ENCODE assay signal across 18 cellular contexts in genomic region chr14:27002179-27002578, GRCh38.
DNase-seq lines count a peak whose midpoint lies in the region; ATAC-seq and TF ChIP-seq lines count a peak whose summit lies in the region.
"Had no signal": no experiment of that assay in that cellular context is flagged by ENCODE, and none has a peak within 500 bp of the region (broad histone marks: within the 10 kb centered on the region; RNA-seq: fewer than 3 reads in every experiment).

No MANE protein-coding gene starts in this region.

- H3K27me3 ChIP-seq in RWPE2 (ENCODE audit: insufficient read depth, poor library complexity, severe bottlenecking) (peaks cover 5% of the 10 kb centered on the region), foreskin keratinocyte (no peaks in the 10 kb centered on the region), MG63 (no peaks in the 10 kb centered on the region)
- H3K27me3 ChIP-seq: BLaER1 treated with 17β-estradiol and CSF1 and Interleukin-3, amounts not matched to agents 10 nM and 100 nM had no signal

- ATAC-seq in RWPE2 (ENCODE audit: low read depth) (peak; percentile 74), foreskin keratinocyte (peak; percentile 97)
- ATAC-seq: A549; CD8-positive, alpha-beta T cell had no signal

- no peaks in the 10 kb centered on the region for H3K4me1 ChIP-seq in RWPE2 (ENCODE audit: insufficient read depth, poor library complexity, severe bottlenecking)
- H3K4me1 ChIP-seq in foreskin keratinocyte: peaks cover 9% of the 10 kb centered on the region
- H3K4me1 ChIP-seq: A549; BLaER1 treated with 17β-estradiol and CSF1 and Interleukin-3, amounts not matched to agents 10 nM and 100 nM; Caco-2 had no signal

- intact Hi-C loops in cardiac septum (cut with DNase I): no loop called here

- TF ChIP-seq CTCF in RWPE2 (IDR thresholded peaks at IDR 0.05; ENCODE audit: poor library complexity, severe bottlenecking): no peak
- TF ChIP-seq CTCF in epithelial cell of esophagus (IDR thresholded peaks at IDR 0.05; ENCODE audit: insufficient read depth, low read depth, low read length, missing control alignments): no peak
- TF ChIP-seq CTCF in foreskin keratinocyte (conservative IDR thresholded peaks at IDR 0.05): no peak

- H3K36me3 ChIP-seq in RWPE2 (ENCODE audit: low read depth) (no peaks in the 10 kb centered on the region), MG63 (no peaks in the 10 kb centered on the region)
- H3K36me3 ChIP-seq: BLaER1 treated with 17β-estradiol and CSF1 and Interleukin-3, amounts not matched to agents 10 nM and 100 nM had no signal

- H3K9me3 ChIP-seq in RWPE2 (ENCODE audit: severe bottlenecking): no peaks in the 10 kb centered on the region
- H3K9me3 ChIP-seq in MG63: no peaks in the 10 kb centered on the region
- H3K9me3 ChIP-seq: BLaER1 treated with 17β-estradiol and CSF1 and Interleukin-3, amounts not matched to agents 10 nM and 100 nM; Caco-2 had no signal

- DNase-seq in HPDE6-E6E7 (ENCODE audit: extremely low spot score) (peak; percentile 16), RWPE2 (ENCODE audit: low spot score) (no peak), epithelial cell of esophagus (ENCODE audit: low read depth) (peak; percentile 66), foreskin keratinocyte (peak; percentile 41 to 69), NK-92 (lab: John Stamatoyannopoulos, UW; ENCODE audit: unreplicated experiment) (no peak), MG63 (no peak), cardiac septum (ENCODE audit: low spot score) (no peak)
- DNase-seq: AML-193; Caco-2; Calu3; CD4-positive, alpha-beta T cell; CD8-positive, alpha-beta T cell; DMS79 treated with DMSO at 0.1 percent for 48 hours; GF-D8 had no signal

- no peak overlapping the region for H3K27ac ChIP-seq in RWPE2 (ENCODE audit: poor library complexity, severe bottlenecking)
- H3K27ac ChIP-seq in foreskin keratinocyte: peak overlapping the region; percentile 15
- H3K27ac ChIP-seq: 22Rv1; A549; BLaER1 treated with 17β-estradiol and CSF1 and Interleukin-3, amounts not matched to agents 10 nM and 100 nM; C4-2B had no signal

- H3K4me3 ChIP-seq in RWPE2 (ENCODE audit: severe bottlenecking): no peak overlapping the region
- H3K4me3 ChIP-seq in epithelial cell of esophagus (ENCODE audit: low read length): no peak overlapping the region
- H3K4me3 ChIP-seq in MG63: no peak overlapping the region
- H3K4me3 ChIP-seq: A549; BLaER1 treated with 17β-estradiol and CSF1 and Interleukin-3, amounts not matched to agents 10 nM and 100 nM had no signal

Comparison
In these comparisons a context has a peak if more than half of its experiments do, and no peak if none do; other contexts are left out.
1. DNase-seq: peak in HPDE6-E6E7 (single experiment), epithelial cell of esophagus (single experiment) and foreskin keratinocyte (2 of 2); none in RWPE2 (single experiment), NK-92 (single experiment), MG63 (single experiment) and cardiac septum (single experiment).